In the genomic region with DNA sequence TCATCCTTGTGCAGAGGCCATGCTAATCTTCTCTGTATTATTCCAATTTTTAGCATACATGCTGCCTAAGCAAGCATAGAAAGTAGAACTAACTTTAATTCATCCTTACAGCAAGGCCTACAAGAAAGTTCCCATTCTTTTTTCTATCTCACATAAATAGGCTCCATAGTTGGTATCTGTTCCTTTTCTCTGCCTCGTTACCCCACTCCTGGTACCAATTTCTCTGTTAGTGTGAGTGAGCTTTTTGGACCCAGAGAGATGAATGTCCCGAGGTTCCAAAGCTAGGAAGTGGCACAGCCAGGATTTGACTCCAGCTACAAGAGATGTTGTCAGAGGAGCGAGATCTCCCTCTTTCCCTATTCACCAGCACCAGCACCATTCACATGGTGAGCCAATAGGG, we compare ENCODE assay signal across 28 cellular contexts. TPM values are rescaled to one million over a fixed set of nuclear protein-coding genes. Genes with fewer than 3 reads are reported as not detected.
"Had no signal": no experiment of that assay in that cellular context is flagged by ENCODE, and none has a peak within 500 bp of the region (broad histone marks: within the 10 kb centered on the region; RNA-seq: fewer than 3 reads in every experiment).

No MANE protein-coding gene starts in this region.

- H3K36me3 ChIP-seq: colonic mucosa had no signal

- H3K4me3 Mint-ChIP-seq: dendritic cell treated with granulocyte-macrophage colony-stimulating factor and Interleukin-4, amounts not matched to agents 40 ng/mL and 50 ng/mL, for 4 days; effector memory CD8-positive, alpha-beta T cell; endodermal cell; immature natural killer cell; mesothelial cell of epicardium; naive B cell; naive thymus-derived CD8-positive, alpha-beta T cell had no signal

- H3K4me1 Mint-ChIP-seq: immature natural killer cell; naive thymus-derived CD8-positive, alpha-beta T cell had no signal

- H3K4me1 ChIP-seq: colonic mucosa, gastrocnemius medialis had no signal

- ATAC-seq: effector memory CD8-positive, alpha-beta T cell; gastrocnemius medialis; heart right ventricle; left colon; left lobe of liver; left ventricle myocardium superior; lower lobe of right lung; mucosa of descending colon; naive thymus-derived CD8-positive, alpha-beta T cell had no signal

- H3K9me3 ChIP-seq: colonic mucosa, gastrocnemius medialis, mucosa of descending colon had no signal

- H3K4me3 ChIP-seq: colonic mucosa, esophagus squamous epithelium, gastrocnemius medialis, heart right ventricle, lower lobe of right lung, mucosa of descending colon had no signal

- H3K27me3 Mint-ChIP-seq: effector memory CD8-positive, alpha-beta T cell had no signal

- DNase-seq: colonic mucosa; cortex of kidney; effector CD8-positive, alpha-beta T cell; effector memory CD8-positive, alpha-beta T cell; endodermal cell; esophagus squamous epithelium; foreskin fibroblast; foreskin melanocyte; gastrocnemius medialis; glutamatergic neuron; head of caudate nucleus; heart right ventricle; hippocampal formation; immature natural killer cell; islet precursor cell; kidney; kidney glomerular epithelial cell; left colon; left ventricle myocardium superior; lower lobe of right lung; mesenchymal stem cell; mucosa of descending colon; naive B cell; naive thymus-derived CD8-positive, alpha-beta T cell had no signal

- H3K27me3 ChIP-seq: colonic mucosa, esophagus squamous epithelium, gastrocnemius medialis, heart right ventricle had no signal

- H3K27ac Mint-ChIP-seq: dendritic cell treated with granulocyte-macrophage colony-stimulating factor and Interleukin-4, amounts not matched to agents 40 ng/mL and 50 ng/mL, for 4 days; effector memory CD8-positive, alpha-beta T cell; endodermal cell; immature natural killer cell; mesothelial cell of epicardium had no signal

- H3K9me3 Mint-ChIP-seq: effector memory CD8-positive, alpha-beta T cell had no signal

- H3K27ac ChIP-seq: colonic mucosa, esophagus squamous epithelium, gastrocnemius medialis, heart right ventricle, lower lobe of right lung had no signal

RNA-seq across cellular contexts. Expression of gene HIF3A, which starts 9.7 kb away (rescaled TPM):
- total RNA-seq: myocyte; naive thymus-derived CD8-positive, alpha-beta T cell had no signal
